In genomic region chr3:50567386-50568182, GRCh38 we compare ENCODE assay signal across 8 cellular contexts. TPM values are rescaled to one million over a fixed set of nuclear protein-coding genes. Genes with fewer than 3 reads are reported as not detected.
A peak's percentile ranks its signal among the peaks of the same experiment; 100 is the strongest.
DNase-seq lines count a peak whose midpoint lies in the region; ATAC-seq lines count a peak whose summit lies in the region.

TSS of gene C3orf18 (minus strand) at chr3:50567747. CDS start at chr3:50565699, 2,048 bp downstream.

- ATAC-seq in GM19035 (IDR thresholded peaks at IDR 0.05; ENCODE audit: unreplicated experiment) = peak; percentile 79
- ATAC-seq in HG03378 (IDR thresholded peaks at IDR 0.05; ENCODE audit: unreplicated experiment) = peak; percentile 74

- no CpG with 5 or more reads among the region's 54 CpGs for WGBS in mesendoderm (ENCODE audit: extremely low coverage, insufficient coverage, low lambda C conversion rate)

- no peaks in the 10 kb centered on the region for H3K79me1 ChIP-seq in mesendoderm (ENCODE audit: low read length)

- H3K4me2 ChIP-seq in mesendoderm (ENCODE audit: low read length) = peak within 1 kb of the TSS; percentile 54

- H3K56ac ChIP-seq in mesendoderm (ENCODE audit: low read length) = peak within 1 kb of the TSS; percentile 90

- no peaks in the 10 kb centered on the region for H3K79me2 ChIP-seq in mesendoderm (ENCODE audit: control insufficient read depth, insufficient read depth, low read length)

- peak within 1 kb of the TSS; percentile 59 for H3K23ac ChIP-seq in mesendoderm (ENCODE audit: low read length)

- H3K9me3 ChIP-seq in endocrine pancreas (ENCODE audit: control insufficient read depth, low read length) = no peaks in the 10 kb centered on the region

- H3K4ac ChIP-seq in mesendoderm (ENCODE audit: low read depth, low read length) = peak within 1 kb of the TSS; percentile 59

- no peak within 1 kb of the TSS for H2AK5ac ChIP-seq in mesendoderm (ENCODE audit: low read length)

- H4K5ac ChIP-seq in mesendoderm (ENCODE audit: low read length) = no peak within 1 kb of the TSS

- no peak within 1 kb of the TSS for H2BK5ac ChIP-seq in mesendoderm (ENCODE audit: low read length)

- H3K4me3 ChIP-seq in endocrine pancreas (ENCODE audit: control insufficient read depth, insufficient read depth, low read length) (peak within 1 kb of the TSS; percentile 41), mesendoderm (ENCODE audit: low read length) (peak within 1 kb of the TSS; percentile 48)

- H3K27me3 ChIP-seq in endocrine pancreas (ENCODE audit: control insufficient read depth, insufficient read depth, low read length) = no peaks in the 10 kb centered on the region
- H3K27me3 ChIP-seq in mesendoderm (ENCODE audit: insufficient read depth, low read length, poor library complexity) = peaks cover 3% of the 10 kb centered on the region

- H4K8ac ChIP-seq in mesendoderm (ENCODE audit: low read depth, low read length) = no peak within 1 kb of the TSS

- no peak within 1 kb of the TSS for H2BK120ac ChIP-seq in mesendoderm (ENCODE audit: low read depth, low read length)

- peak within 1 kb of the TSS; percentile 62 for H3K18ac ChIP-seq in mesendoderm (ENCODE audit: low read length)

- H3K4me1 ChIP-seq in endocrine pancreas (ENCODE audit: control insufficient read depth, insufficient read depth, low read length) (peaks cover 4% of the 10 kb centered on the region), mesendoderm (ENCODE audit: control insufficient read depth, low read depth, low read length) (peaks cover 2% of the 10 kb centered on the region)

- H2BK15ac ChIP-seq in mesendoderm (replicated peaks; ENCODE audit: low read depth) = no peak within 1 kb of the TSS

- H3K36me3 ChIP-seq in endocrine pancreas (ENCODE audit: control insufficient read depth, insufficient read depth, low read length) (no peaks in the 10 kb centered on the region), mesendoderm (ENCODE audit: control insufficient read depth, insufficient read depth, low read length) (no peaks in the 10 kb centered on the region)

- H3K27ac ChIP-seq in mesendoderm (ENCODE audit: low read depth, low read length) = no peak within 1 kb of the TSS

- DNase-seq in AG20443 (ENCODE audit: low spot score) (peak; percentile 97), mesendoderm (peak; percentile 85)
- peak; percentile 77 for DNase-seq in NK-92 treated with Interleukin-12 subunit alpha and Interleukin-12 subunit beta, amount 100 ng/mL, for 24 hours (lab: John Stamatoyannopoulos, UW)
- DNase-seq in activated CD8-positive, alpha-beta memory T cell treated with anti-CD3 and anti-CD28 coated beads for 48 hours (ENCODE audit: low read depth in 2 of 3, low spot score in 2 of 3) = peak; percentile 85 to 90 (median 89)
- DNase-seq in stimulated activated CD8-positive, alpha-beta memory T cell treated with anti-CD3 and anti-CD28 coated beads, Interleukin-12 subunit alpha, Interleukin-12 subunit beta, amount 100 ng/mL, for 24 hours (ENCODE audit: extremely low read depth) = peak; percentile 88

- H3K9ac ChIP-seq in endocrine pancreas (ENCODE audit: control insufficient read depth, insufficient read depth, low read length) (peak within 1 kb of the TSS; percentile 82), mesendoderm (ENCODE audit: low read length) (peak within 1 kb of the TSS; percentile 62)

RNA-seq across cellular contexts. Expression of gene C3orf18, which starts in this region (rescaled TPM):
- 1.9 TPM for polyA plus RNA-seq in mesendoderm (2013, experiment 1 of 2)
- 1.9 TPM for polyA plus RNA-seq in mesendoderm (2013, experiment 2 of 2)
